ENCODE assay signal across 14 cellular contexts in genomic region chr14:22168092-22168955, GRCh38.
A peak's percentile ranks its signal among the peaks of the same experiment; 100 is the strongest.
DNase-seq lines count a peak whose midpoint lies in the region; ATAC-seq and TF ChIP-seq lines count a peak whose summit lies in the region.
"Had no signal": no experiment of that assay in that cellular context is flagged by ENCODE, and none has a peak within 500 bp of the region (broad histone marks: within the 10 kb centered on the region; RNA-seq: fewer than 3 reads in every experiment).

No MANE protein-coding gene starts in this region.

- H3K27me3 ChIP-seq in A673 (replicated peaks; ENCODE audit: insufficient read depth, low read depth, low read length, poor library complexity) (no peaks in the 10 kb centered on the region), adrenal gland (no peaks in the 10 kb centered on the region)
- H3K27me3 ChIP-seq: esophagus squamous epithelium, vagina had no signal

- peak; percentile 22 for DNase-seq in A673 (ENCODE audit: low spot score)
- DNase-seq in T-helper 2 cell treated with Interferon-gamma antibody and Interleukin-4, amounts not matched to agents 5 μg/mL and 100 μg/mL, for 36 hours (ENCODE audit: low spot score): no peak
- peak; percentile 27 for DNase-seq in fibroblast of villous mesenchyme (ENCODE audit: low read depth)
- DNase-seq in amygdala (lab: John Stamatoyannopoulos, UW): no peak
- no peak for DNase-seq in hypothalamus (lab: John Stamatoyannopoulos, UW)
- no peak for DNase-seq in adrenal gland
- DNase-seq: C1 segment of cervical spinal cord, esophagus squamous epithelium, NCI-H1436, NCI-H69 had no signal

- intact Hi-C loops in A673 (cut with micrococcal nuclease; ENCODE audit: unreplicated experiment) (no loop called here), adrenal gland (cut with DNase I) (no loop called here)

- H3K9me3 ChIP-seq in A673 (ENCODE audit: low read depth, low read length, poor library complexity, severe bottlenecking) (no peaks in the 10 kb centered on the region), adrenal gland (replicated peaks in 1 of 3) (no peaks in the 10 kb centered on the region)
- H3K9me3 ChIP-seq: esophagus squamous epithelium, vagina had no signal

- CTCF ChIA-PET in A673 (lab: Charles Lee): no interaction called here

- no peaks in the 10 kb centered on the region for H3K27me3 Mint-ChIP-seq in T-helper 2 cell treated with Interferon-gamma antibody and Interleukin-4, amounts not matched to agents 5 μg/mL and 100 μg/mL, for 36 hours (ENCODE audit: low read depth)

- ATAC-seq in GM18907 (IDR thresholded peaks at IDR 0.05; ENCODE audit: unreplicated experiment): no peak

- H3K4me1 ChIP-seq in A673 (ENCODE audit: insufficient read depth, low read length, poor library complexity, severe bottlenecking) (no peaks in the 10 kb centered on the region), adrenal gland (replicated peaks in 1 of 2) (no peaks in the 10 kb centered on the region)
- H3K4me1 ChIP-seq: esophagus squamous epithelium, vagina had no signal

- H3K4me3 ChIP-seq in A673 (ENCODE audit: low read depth, low read length, poor library complexity, severe bottlenecking) (no peak overlapping the region), fibroblast of villous mesenchyme (ENCODE audit: low read depth, low read length) (no peak overlapping the region), adrenal gland (no peak overlapping the region)
- H3K4me3 ChIP-seq: esophagus squamous epithelium, vagina had no signal

- no peak for TF ChIP-seq POLR2A in adrenal gland (IDR thresholded peaks at IDR 0.05)

- H3K4me1 Mint-ChIP-seq in T-helper 2 cell treated with Interferon-gamma antibody and Interleukin-4, amounts not matched to agents 5 μg/mL and 100 μg/mL, for 36 hours (ENCODE audit: low read depth): peaks cover 5% of the 10 kb centered on the region
- H3K4me1 Mint-ChIP-seq: nephron had no signal

- H3K27ac ChIP-seq in A673 (ENCODE audit: low read depth, low read length, poor library complexity, severe bottlenecking): no peak overlapping the region
- H3K27ac ChIP-seq in adrenal gland: no peak overlapping the region
- H3K27ac ChIP-seq: esophagus squamous epithelium, vagina had no signal

- H3K36me3 ChIP-seq in A673 (ENCODE audit: insufficient read depth, low read length, poor library complexity, severe bottlenecking): no peaks in the 10 kb centered on the region
- no peaks in the 10 kb centered on the region for H3K36me3 ChIP-seq in adrenal gland (replicated peaks in 1 of 2)
- H3K36me3 ChIP-seq: esophagus squamous epithelium, vagina had no signal

- H3K27ac Mint-ChIP-seq in T-helper 2 cell treated with Interferon-gamma antibody and Interleukin-4, amounts not matched to agents 5 μg/mL and 100 μg/mL, for 36 hours: peak overlapping the region; percentile 67
- H3K27ac Mint-ChIP-seq: nephron had no signal

- H3K9me3 Mint-ChIP-seq in T-helper 2 cell treated with Interferon-gamma antibody and Interleukin-4, amounts not matched to agents 5 μg/mL and 100 μg/mL, for 36 hours: no peaks in the 10 kb centered on the region
- H3K9me3 Mint-ChIP-seq: nephron had no signal

- H3K36me3 Mint-ChIP-seq in T-helper 2 cell treated with Interferon-gamma antibody and Interleukin-4, amounts not matched to agents 5 μg/mL and 100 μg/mL, for 36 hours (ENCODE audit: low read depth): no peaks in the 10 kb centered on the region

- H3K4me3 Mint-ChIP-seq in T-helper 2 cell treated with Interferon-gamma antibody and Interleukin-4, amounts not matched to agents 5 μg/mL and 100 μg/mL, for 36 hours: peak overlapping the region; percentile 73
- H3K4me3 Mint-ChIP-seq: nephron had no signal

- POLR2A ChIA-PET in A673 (lab: Charles Lee; ENCODE audit: low non-redundant PET): no interaction called here

- 77 to 85% (median 82%) methylated on average over 8 of the region's 8 CpGs for WGBS in adrenal gland, 4 donors

- TF ChIP-seq CTCF in A673 (conservative IDR thresholded peaks at IDR 0.05; ENCODE audit: low read depth, low read length) (peak; percentile 36; the same call in 1 of the 2 replicates), GM12873 (IDR thresholded peaks at IDR 0.05; ENCODE audit: insufficient read depth, low read depth, low read length, missing control alignments) (peak; percentile 16), fibroblast of villous mesenchyme (IDR thresholded peaks at IDR 0.05; ENCODE audit: insufficient read depth, low read depth, low read length) (no peak), adrenal gland (IDR thresholded peaks at IDR 0.05) (no peak)

- BruUV-seq in A673 (replicated peaks; lab: Mats Ljungman, UMichigan): no TSS peak

Comparison
In these comparisons a context has a peak if more than half of its experiments do, and no peak if none do; other contexts are left out.
1. DNase-seq: peak in A673 (single experiment) and fibroblast of villous mesenchyme (single experiment); none in T-helper 2 cell treated with Interferon-gamma antibody and Interleukin-4, amounts not matched to agents 5 μg/mL and 100 μg/mL, for 36 hours (single experiment), amygdala (0 of 56), hypothalamus (0 of 51) and adrenal gland (0 of 7).
2. CTCF ChIP-seq: peak in A673 (single experiment) and GM12873 (single experiment); none in fibroblast of villous mesenchyme (single experiment) and adrenal gland (0 of 6).